Comparison of ENCODE assay signal across 8 cellular contexts in the genomic region with DNA sequence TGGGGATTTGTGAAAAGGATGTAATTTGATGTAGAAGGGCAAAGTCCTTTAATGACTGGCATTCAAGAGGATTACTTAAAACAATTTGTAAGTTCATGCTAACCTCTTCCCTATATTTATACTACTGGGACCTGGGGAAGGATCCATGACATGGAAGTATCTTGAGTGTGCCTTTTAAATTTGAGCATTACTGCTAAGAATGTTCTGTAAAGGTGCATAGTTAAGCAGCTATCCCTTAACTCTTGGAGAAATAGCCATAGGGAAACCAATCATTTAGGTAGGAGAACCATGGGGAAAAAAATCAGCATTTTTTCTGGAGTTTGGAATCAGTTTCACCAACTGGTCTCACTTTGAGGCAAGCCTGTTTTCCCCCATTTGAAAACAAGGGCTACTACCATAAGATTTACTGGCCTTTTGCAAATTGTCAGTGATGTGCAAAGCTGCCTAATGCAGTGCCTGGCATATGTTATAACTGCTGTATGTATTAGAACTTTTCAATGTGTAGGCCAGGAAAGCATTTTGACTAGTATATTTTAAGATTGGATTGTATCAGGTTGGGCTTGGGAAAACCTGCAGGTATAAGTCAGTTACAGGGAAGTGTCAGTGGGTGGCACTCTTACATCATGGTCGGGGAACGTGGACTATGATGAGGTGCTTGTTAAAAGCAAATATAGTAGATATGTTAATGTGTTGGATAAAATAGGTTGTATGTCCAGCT.
DNase-seq lines count a peak whose midpoint lies in the region; ATAC-seq and TF ChIP-seq lines count a peak whose summit lies in the region.

No MANE protein-coding gene starts in this region.

- peaks cover 4% of the 10 kb centered on the region for H3K27me3 Mint-ChIP-seq in activated naive CD8-positive, alpha-beta T cell treated with anti-CD3 and anti-CD28 coated beads, Interleukin-2, amount 50 U/mL, for 24 hours

- H3K4me1 Mint-ChIP-seq in activated naive CD8-positive, alpha-beta T cell treated with anti-CD3 and anti-CD28 coated beads, Interleukin-2, amount 50 U/mL, for 24 hours, result peaks cover 49% of the 10 kb centered on the region

- no peaks in the 10 kb centered on the region for H3K9me3 ChIP-seq in OCI-LY3 (ENCODE audit: insufficient read depth, low read length)

- ATAC-seq in GM19455 (IDR thresholded peaks at IDR 0.05; ENCODE audit: unreplicated experiment) (peak; percentile 16), left ventricle myocardium superior (peak; percentile 40), HG02870 (IDR thresholded peaks at IDR 0.05; ENCODE audit: unreplicated experiment) (no peak)
- no peak for ATAC-seq in activated naive CD8-positive, alpha-beta T cell treated with anti-CD3 and anti-CD28 coated beads, Interleukin-2, amount 50 U/mL, for 24 hours

- no peaks in the 10 kb centered on the region for H3K9me3 Mint-ChIP-seq in activated naive CD8-positive, alpha-beta T cell treated with anti-CD3 and anti-CD28 coated beads, Interleukin-2, amount 50 U/mL, for 24 hours

- intact Hi-C loops in left ventricle myocardium superior (cut with micrococcal nuclease), result no loop called here

- no peaks in the 10 kb centered on the region for H3K27me3 ChIP-seq in OCI-LY3 (ENCODE audit: low read depth, low read length)

- H3K4me2 ChIP-seq in OCI-LY3 (ENCODE audit: low read length), result peak overlapping the region; percentile 96

- H3K36me3 Mint-ChIP-seq in activated naive CD8-positive, alpha-beta T cell treated with anti-CD3 and anti-CD28 coated beads, Interleukin-2, amount 50 U/mL, for 24 hours (ENCODE audit: low read depth), result peaks cover 41% of the 10 kb centered on the region

- peaks cover 8% of the 10 kb centered on the region for H4K20me1 ChIP-seq in OCI-LY3 (ENCODE audit: insufficient read depth, low read length)

- peak overlapping the region; percentile 99 for H3K9ac ChIP-seq in OCI-LY3 (ENCODE audit: low read length)

- peaks cover 37% of the 10 kb centered on the region for H3K36me3 ChIP-seq in OCI-LY3 (replicated peaks; ENCODE audit: low read depth, low read length)

- H3K4me3 ChIP-seq in OCI-LY3 (ENCODE audit: low read length) (peak overlapping the region; percentile 99), skeletal muscle cell (ENCODE audit: low read depth, low read length) (peak overlapping the region; percentile 85)

- peak overlapping the region; percentile 84 for H3K27ac ChIP-seq in OCI-LY3 (ENCODE audit: low read length)

- DNase-seq in Daoy (ENCODE audit: low read depth), result peak; percentile 48
- peak in 55 of 76 experiments; percentile 0 to 66 (median 25) for DNase-seq in HUDEP-2 (lab: John Stamatoyannopoulos, UW; ENCODE audit: unreplicated experiment in 76 of 76)
- peak; percentile 23 for DNase-seq in activated naive CD8-positive, alpha-beta T cell treated with anti-CD3 and anti-CD28 coated beads, Interleukin-2, amount 50 U/mL, for 24 hours
- DNase-seq in left ventricle myocardium superior, result no peak
- peak; percentile 42 for DNase-seq in skeletal muscle cell (ENCODE audit: low read depth)

- TF ChIP-seq CTCF in OCI-LY3 (IDR thresholded peaks at IDR 0.05; ENCODE audit: low read depth, low read length), result peak; percentile 67

- peaks cover 28% of the 10 kb centered on the region for H3K79me2 ChIP-seq in OCI-LY3 (ENCODE audit: low read length)

- H2AFZ ChIP-seq in OCI-LY3 (ENCODE audit: low read depth, low read length), result no peak overlapping the region

- H3K27ac Mint-ChIP-seq in activated naive CD8-positive, alpha-beta T cell treated with anti-CD3 and anti-CD28 coated beads, Interleukin-2, amount 50 U/mL, for 24 hours, result peak overlapping the region; percentile 100

- peaks cover 61% of the 10 kb centered on the region for H3K4me1 ChIP-seq in OCI-LY3 (ENCODE audit: low read length)

- H3K4me3 Mint-ChIP-seq in activated naive CD8-positive, alpha-beta T cell treated with anti-CD3 and anti-CD28 coated beads, Interleukin-2, amount 50 U/mL, for 24 hours, result peak overlapping the region; percentile 98

Comparison
In these comparisons a context has a peak if more than half of its experiments do, and no peak if none do; other contexts are left out.
1. ATAC-seq: peak in GM19455 (single experiment) and left ventricle myocardium superior (single experiment); none in activated naive CD8-positive, alpha-beta T cell treated with anti-CD3 and anti-CD28 coated beads, Interleukin-2, amount 50 U/mL, for 24 hours (single experiment) and HG02870 (single experiment).